In the genomic region with DNA sequence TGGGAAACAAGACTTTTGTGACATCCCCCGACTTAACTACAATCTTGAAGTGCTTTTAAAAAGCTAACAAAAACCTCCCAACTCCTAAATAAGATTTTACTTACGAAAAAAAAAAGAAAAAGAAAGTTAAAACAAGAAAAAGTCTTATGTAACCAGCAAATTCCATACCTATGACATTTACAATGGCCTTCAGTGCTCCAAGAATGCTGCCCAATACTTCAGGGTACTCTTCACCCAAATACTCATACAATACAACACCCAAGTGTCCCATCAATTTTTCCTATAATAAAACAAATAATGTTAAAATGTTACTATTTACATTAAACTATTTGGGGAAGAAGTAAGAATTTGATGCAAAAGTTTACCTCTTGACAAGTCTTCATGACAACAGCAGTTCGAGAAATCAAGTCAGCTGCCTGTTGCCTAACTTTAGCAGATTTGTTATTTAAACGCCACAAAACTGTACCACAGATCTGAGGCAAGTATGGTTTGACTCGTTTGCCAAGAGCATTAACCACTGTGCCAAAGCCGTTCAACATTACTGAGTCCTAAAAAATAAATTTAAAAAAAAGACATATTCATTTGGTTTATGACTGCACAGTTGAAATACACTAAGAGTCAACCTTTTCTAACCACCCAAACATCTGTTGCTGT, we compare ENCODE assay signal across 19 cellular contexts.
"Had no signal": no experiment of that assay in that cellular context is flagged by ENCODE, and none has a peak within 500 bp of the region (broad histone marks: within the 10 kb centered on the region; RNA-seq: fewer than 3 reads in every experiment).

No MANE protein-coding gene starts in this region.

- H3K27ac ChIP-seq: breast epithelium, esophagus muscularis mucosa, psoas muscle, sigmoid colon, VCaP had no signal

- H3K4me1 ChIP-seq: breast epithelium, esophagus muscularis mucosa, psoas muscle, sigmoid colon had no signal

- DNase-seq: activated CD4-positive, alpha-beta T cell treated with anti-CD3 and anti-CD28 coated beads for 4 hours; activated CD8-positive, alpha-beta memory T cell treated with anti-CD3 and anti-CD28 coated beads, Interleukin-2, amount 50 U/mL, for 4 hours; activated CD8-positive, alpha-beta T cell treated with anti-CD3 and anti-CD28 coated beads for 36 hours; activated naive CD4-positive, alpha-beta T cell treated with anti-CD3 and anti-CD28 coated beads, Interleukin-2, amount 10 ng/mL, durations not matched to agents 7 days and 5 days; foreskin melanocyte; head of caudate nucleus; islet precursor cell; mucosa of descending colon; naive thymus-derived CD8-positive, alpha-beta T cell; psoas muscle; sigmoid colon; stimulated activated CD4-positive, alpha-beta T cell treated with anti-CD3 and anti-CD28 coated beads, Interleukin-12 subunit alpha, Interleukin-12 subunit beta, amount 100 ng/mL, for 4 hours; stimulated activated naive CD4-positive, alpha-beta T cell treated with Interleukin-2 at 50 U/mL for 16 hours; T-helper 9 cell had no signal

- H3K4me3 ChIP-seq: breast epithelium, esophagus muscularis mucosa, mucosa of descending colon, psoas muscle, sigmoid colon had no signal

- ATAC-seq: activated CD8-positive, alpha-beta T cell treated with anti-CD3 and anti-CD28 coated beads for 36 hours; left lobe of liver; mucosa of descending colon; naive thymus-derived CD8-positive, alpha-beta T cell; psoas muscle had no signal

- H3K4me1 Mint-ChIP-seq: activated naive CD4-positive, alpha-beta T cell treated with anti-CD3 and anti-CD28 coated beads, Interleukin-2, amount 10 ng/mL, durations not matched to agents 7 days and 5 days had no signal

- H3K27me3 ChIP-seq: breast epithelium, esophagus muscularis mucosa, sigmoid colon had no signal

- H3K27ac Mint-ChIP-seq: activated CD8-positive, alpha-beta T cell treated with anti-CD3 and anti-CD28 coated beads for 36 hours; activated naive CD4-positive, alpha-beta T cell treated with anti-CD3 and anti-CD28 coated beads, Interleukin-2, amount 10 ng/mL, durations not matched to agents 7 days and 5 days; activated T-helper 2 cell treated with anti-CD3 and anti-CD28 coated beads, Interferon-gamma antibody, Interleukin-2, Interleukin-4, amounts not matched to agents 10 μg/mL and 5 μg/mL and 100 μg/mL, durations not matched to agents 14 hours and 24 hours and 36 hours had no signal

- H3K4me3 Mint-ChIP-seq: activated CD8-positive, alpha-beta T cell treated with anti-CD3 and anti-CD28 coated beads for 36 hours; activated naive CD4-positive, alpha-beta T cell treated with anti-CD3 and anti-CD28 coated beads, Interleukin-2, amount 10 ng/mL, durations not matched to agents 7 days and 5 days; naive thymus-derived CD8-positive, alpha-beta T cell had no signal

- H3K9me3 Mint-ChIP-seq: activated CD8-positive, alpha-beta T cell treated with anti-CD3 and anti-CD28 coated beads for 36 hours; activated naive CD4-positive, alpha-beta T cell treated with anti-CD3 and anti-CD28 coated beads, Interleukin-2, amount 10 ng/mL, durations not matched to agents 7 days and 5 days; activated T-helper 2 cell treated with anti-CD3 and anti-CD28 coated beads, Interferon-gamma antibody, Interleukin-2, Interleukin-4, amounts not matched to agents 10 μg/mL and 5 μg/mL and 100 μg/mL, durations not matched to agents 14 hours and 24 hours and 36 hours; naive thymus-derived CD8-positive, alpha-beta T cell had no signal

- H3K27me3 Mint-ChIP-seq: activated CD8-positive, alpha-beta T cell treated with anti-CD3 and anti-CD28 coated beads for 36 hours; activated naive CD4-positive, alpha-beta T cell treated with anti-CD3 and anti-CD28 coated beads, Interleukin-2, amount 10 ng/mL, durations not matched to agents 7 days and 5 days; naive thymus-derived CD8-positive, alpha-beta T cell had no signal

- H3K9me3 ChIP-seq: breast epithelium, esophagus muscularis mucosa, mucosa of descending colon, psoas muscle, sigmoid colon had no signal
